1 cellular context compared by ENCODE assay signal in genomic region chr3:47715928-47716327, GRCh38.
TF ChIP-seq lines count a peak whose summit lies in the region.

No MANE protein-coding gene starts in this region.

TF ChIP-seq in SK-N-SH treated with all-trans-retinoic acid at 6 μM for 48 hours, 23 proteins besides CTCF, POLR2A, EP300 and RAD21 (continued from another document):
- no peak for TF ChIP-seq PATZ1 (CRISPR knock-in tag; IDR thresholded peaks at IDR 0.05; ENCODE audit: borderline replicate concordance)
- TF ChIP-seq PPARA (CRISPR knock-in tag; IDR thresholded peaks at IDR 0.05; ENCODE audit: borderline replicate concordance) = no peak
- TF ChIP-seq TSHZ2 (CRISPR knock-in tag; IDR thresholded peaks at IDR 0.05) = no peak
